In genomic region chr19:46812898-46813569, GRCh38 we compare ENCODE assay signal across 13 cellular contexts. TPM values are rescaled to one million over a fixed set of nuclear protein-coding genes. Genes with fewer than 3 reads are reported as not detected.
DNase-seq lines count a peak whose midpoint lies in the region; ATAC-seq and TF ChIP-seq lines count a peak whose summit lies in the region.
"Had no signal": no experiment of that assay in that cellular context is flagged by ENCODE, and none has a peak within 500 bp of the region (broad histone marks: within the 10 kb centered on the region; RNA-seq: fewer than 3 reads in every experiment).

No MANE protein-coding gene starts in this region.

- peaks cover 2% of the 10 kb centered on the region for H3K27me3 Mint-ChIP-seq in glutamatergic neuron (ENCODE audit: unreplicated experiment)

- peak overlapping the region in 2 of 10 donors; percentile 12 to 29 for H3K27ac ChIP-seq in heart right ventricle
- H3K27ac ChIP-seq in ovary = peak overlapping the region; percentile 52 to 77
- H3K27ac ChIP-seq in dorsolateral prefrontal cortex = peak overlapping the region in 1 of 59 donors; percentile 10

- H3K4me1 ChIP-seq in heart right ventricle (peaks cover 0 to 21% (median 6%) of the 10 kb centered on the region in 9 donors), ovary (ENCODE audit: insufficient read depth) (peaks cover 5% of the 10 kb centered on the region)

- no peak for TF ChIP-seq CTCF in heart right ventricle (IDR thresholded peaks at IDR 0.05)
- TF ChIP-seq CTCF in ovary (IDR thresholded peaks at IDR 0.05) = no peak
- TF ChIP-seq CTCF in glutamatergic neuron (IDR thresholded peaks at IDR 0.05; ENCODE audit: partially characterized antibody, unreplicated experiment) = no peak
- no peak for TF ChIP-seq CTCF in dorsolateral prefrontal cortex (IDR thresholded peaks at IDR 0.05 in 54 of 56, conservative IDR thresholded peaks at IDR 0.05 in 2 of 56; ENCODE audit: low read depth in 1 of 56, partially characterized antibody in 56 of 56)

- H3K9me3 Mint-ChIP-seq in glutamatergic neuron (ENCODE audit: unreplicated experiment) = peaks cover 3% of the 10 kb centered on the region
- H3K9me3 Mint-ChIP-seq: activated CD4-positive, alpha-beta memory T cell treated with anti-CD3 and anti-CD28 coated beads for 36 hours; T-helper 1 cell treated with Interleukin-12 subunit alpha and Interleukin-12 subunit beta and Interleukin-4 antibody, amounts not matched to agents 30 μg/mL and 1 μg/mL, for 36 hours had no signal

- no peaks in the 10 kb centered on the region for H3K36me3 Mint-ChIP-seq in glutamatergic neuron (ENCODE audit: unreplicated experiment)
- H3K36me3 Mint-ChIP-seq: activated CD4-positive, alpha-beta memory T cell treated with anti-CD3 and anti-CD28 coated beads for 36 hours had no signal

- H3K4me3 ChIP-seq in heart right ventricle (no peak overlapping the region), ovary (no peak overlapping the region), dorsolateral prefrontal cortex (no peak overlapping the region)

- WGBS in heart right ventricle, 2 donors = 59 to 65% methylated on average over 21 of the region's 21 CpGs
- WGBS in ovary, 3 donors = 41 to 46% (median 42%) methylated on average over 21 of the region's 21 CpGs

- no peak overlapping the region for H3K4me3 Mint-ChIP-seq in glutamatergic neuron (ENCODE audit: unreplicated experiment)
- H3K4me3 Mint-ChIP-seq: activated CD4-positive, alpha-beta memory T cell treated with anti-CD3 and anti-CD28 coated beads for 36 hours; T-helper 1 cell treated with Interleukin-12 subunit alpha and Interleukin-12 subunit beta and Interleukin-4 antibody, amounts not matched to agents 30 μg/mL and 1 μg/mL, for 36 hours had no signal

- no peak for TF ChIP-seq EP300 in ovary (IDR thresholded peaks at IDR 0.05)

- no peaks in the 10 kb centered on the region for H3K4me1 Mint-ChIP-seq in glutamatergic neuron (ENCODE audit: low read depth, unreplicated experiment)

- ATAC-seq in heart right ventricle (peak; percentile 35 to 82 (median 65)), GM18868 (IDR thresholded peaks at IDR 0.05; ENCODE audit: unreplicated experiment) (no peak)

- H3K9me3 ChIP-seq in heart right ventricle (no peaks in the 10 kb centered on the region), ovary (no peaks in the 10 kb centered on the region)

- no peak for TF ChIP-seq POLR2A in ovary (IDR thresholded peaks at IDR 0.05)

- intact Hi-C loops in heart right ventricle (cut with DNase I) (no loop called here), ovary (cut with DNase I) (no loop called here), dorsolateral prefrontal cortex (cut with DNase I) (no loop called here)

- DNase-seq in AG20443 (ENCODE audit: low spot score) (peak; percentile 4), RPMI7951 (ENCODE audit: low read depth) (peak; percentile 32), heart right ventricle (no peak), ovary (peak; percentile 35 to 58 (median 44)), glutamatergic neuron (no peak), dorsolateral prefrontal cortex (no peak)
- DNase-seq in activated CD4-positive, alpha-beta T cell treated with anti-CD3 and anti-CD28 coated beads, Interleukin-2, amount 50 U/mL, for 1 hour = no peak
- DNase-seq: activated CD4-positive, alpha-beta memory T cell treated with anti-CD3 and anti-CD28 coated beads for 36 hours; activated gamma-delta T cell; NCI-H2029 treated with DMSO at 0.1 percent for 48 hours; small intestine had no signal

- no peaks in the 10 kb centered on the region for H3K27me3 ChIP-seq in heart right ventricle
- H3K27me3 ChIP-seq in ovary = no peaks in the 10 kb centered on the region
- no peaks in the 10 kb centered on the region for H3K27me3 ChIP-seq in dorsolateral prefrontal cortex

- H3K27ac Mint-ChIP-seq in glutamatergic neuron (ENCODE audit: unreplicated experiment) = no peak overlapping the region
- H3K27ac Mint-ChIP-seq: activated CD4-positive, alpha-beta memory T cell treated with anti-CD3 and anti-CD28 coated beads for 36 hours; T-helper 1 cell treated with Interleukin-12 subunit alpha and Interleukin-12 subunit beta and Interleukin-4 antibody, amounts not matched to agents 30 μg/mL and 1 μg/mL, for 36 hours had no signal

- H3K36me3 ChIP-seq in heart right ventricle (no peaks in the 10 kb centered on the region), ovary (no peaks in the 10 kb centered on the region)

RNA-seq across cellular contexts. Expression of gene SLC1A5, which starts 24.6 kb away (rescaled TPM):
- 117 and 127 TPM in 2 replicates for total RNA-seq in RPMI7951 (2014; rRNA removed; shearing (Covaris generic))
- total RNA-seq in heart right ventricle = 10 to 100 TPM in 2 of 10 donors, 1 to 10 TPM in 8; 3.2 to 17.7 (median 5.3) TPM
- 10 to 100 TPM in 1 of 2 donors, 1 to 10 TPM in 1; 6.3 to 30.5 TPM for polyA plus RNA-seq in heart right ventricle
- total RNA-seq in ovary = 100 to 1,000 TPM in 1 of 7 donors, 10 to 100 TPM in 6; 42.4 to 339 (median 65.1) TPM
- 10 to 100 TPM; 26.8 to 47.9 TPM for polyA plus RNA-seq in ovary
- 35.4 TPM for total RNA-seq in glutamatergic neuron (ENCODE audit: unreplicated experiment)
- 10 to 100 TPM in 9 of 120 experiments, 1 to 10 TPM in 110, under 1 TPM in 1; 0.79 to 17.1 (median 4.6) TPM for total RNA-seq in dorsolateral prefrontal cortex

RNA-seq across cellular contexts. Expression of gene AP2S1, which starts 37.6 kb away (rescaled TPM):
- total RNA-seq in RPMI7951 (2014; rRNA removed; shearing (Covaris generic)) = 447 and 606 TPM in 2 replicates
- total RNA-seq in heart right ventricle (100 to 1,000 TPM in 2 of 10 donors, 10 to 100 TPM in 8; 68.7 to 123 (median 79.0) TPM), ovary (10 to 100 TPM; 39.9 to 86.3 (median 57.0) TPM), glutamatergic neuron (ENCODE audit: unreplicated experiment) (95.4 TPM), dorsolateral prefrontal cortex (100 to 1,000 TPM in 112 of 120 experiments, 10 to 100 TPM in 8; 73.1 to 190 (median 146) TPM)
- polyA plus RNA-seq in heart right ventricle (100 to 1,000 TPM in 1 of 2 donors, 10 to 100 TPM in 1; 96.9 to 192 TPM), ovary (10 to 100 TPM; 57.0 to 78.2 TPM)

RNA-seq across cellular contexts. Expression of gene ARHGAP35, which starts 47.8 kb away (rescaled TPM):
- total RNA-seq in RPMI7951 (2014; rRNA removed; shearing (Covaris generic)) = 24.0 and 25.2 TPM in 2 replicates
- total RNA-seq in heart right ventricle (10 to 100 TPM; 69.1 to 96.5 (median 74.0) TPM), ovary (10 to 100 TPM; 20.9 to 74.8 (median 51.2) TPM), glutamatergic neuron (ENCODE audit: unreplicated experiment) (127 TPM), dorsolateral prefrontal cortex (100 to 1,000 TPM in 119 of 120 experiments, 10 to 100 TPM in 1; 91.6 to 219 (median 129) TPM)
- polyA plus RNA-seq in heart right ventricle (10 to 100 TPM; 20.8 to 23.3 TPM), ovary (10 to 100 TPM; 23.1 to 32.5 TPM)

Comparison
In these comparisons a context has a peak if more than half of its experiments do, and no peak if none do; other contexts are left out.
1. DNase-seq: peak in AG20443 (single experiment), RPMI7951 (single experiment) and ovary (5 of 5); none in heart right ventricle (0 of 2), glutamatergic neuron (single experiment), dorsolateral prefrontal cortex (0 of 10) and activated CD4-positive, alpha-beta T cell treated with anti-CD3 and anti-CD28 coated beads, Interleukin-2, amount 50 U/mL, for 1 hour (single experiment).